Comparison of ENCODE assay signal across 1 cellular context in genomic region chr7:116265881-116266280, GRCh38.
A peak's percentile ranks its signal among the peaks of the same experiment; 100 is the strongest.
TF ChIP-seq lines count a peak whose summit lies in the region.

No MANE protein-coding gene starts in this region.

TF ChIP-seq in SK-N-SH, 30 proteins besides CTCF, POLR2A, EP300 and RAD21 (continued from another document):
- TF ChIP-seq ZBTB33 (IDR thresholded peaks at IDR 0.05; ENCODE audit: borderline replicate concordance, low read depth) (no peak), GABPA (IDR thresholded peaks at IDR 0.05; ENCODE audit: low read depth) (no peak), EZH2phosphoT487 (IDR thresholded peaks at IDR 0.05; ENCODE audit: borderline replicate concordance, low read depth) (no peak), RFX5 (IDR thresholded peaks at IDR 0.05; ENCODE audit: low read length) (no peak), ELF1 (IDR thresholded peaks at IDR 0.05) (no peak)
- TF ChIP-seq, protein P1, sequence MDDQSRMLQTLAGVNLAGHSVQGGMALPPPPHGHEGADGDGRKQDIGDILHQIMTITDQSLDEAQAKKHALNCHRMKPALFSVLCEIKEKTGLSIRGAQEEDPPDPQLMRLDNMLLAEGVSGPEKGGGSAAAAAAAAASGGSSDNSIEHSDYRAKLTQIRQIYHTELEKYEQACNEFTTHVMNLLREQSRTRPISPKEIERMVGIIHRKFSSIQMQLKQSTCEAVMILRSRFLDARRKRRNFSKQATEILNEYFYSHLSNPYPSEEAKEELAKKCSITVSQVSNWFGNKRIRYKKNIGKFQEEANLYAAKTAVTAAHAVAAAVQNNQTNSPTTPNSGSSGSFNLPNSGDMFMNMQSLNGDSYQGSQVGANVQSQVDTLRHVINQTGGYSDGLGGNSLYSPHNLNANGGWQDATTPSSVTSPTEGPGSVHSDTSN (IDR thresholded peaks at IDR 0.05): 0 out of 2 replicates have a peak, but pooled peaks have one; percentile 1
- TF ChIP-seq, protein P2, sequence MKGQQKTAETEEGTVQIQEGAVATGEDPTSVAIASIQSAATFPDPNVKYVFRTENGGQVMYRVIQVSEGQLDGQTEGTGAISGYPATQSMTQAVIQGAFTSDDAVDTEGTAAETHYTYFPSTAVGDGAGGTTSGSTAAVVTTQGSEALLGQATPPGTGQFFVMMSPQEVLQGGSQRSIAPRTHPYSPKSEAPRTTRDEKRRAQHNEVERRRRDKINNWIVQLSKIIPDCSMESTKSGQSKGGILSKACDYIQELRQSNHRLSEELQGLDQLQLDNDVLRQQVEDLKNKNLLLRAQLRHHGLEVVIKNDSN (IDR thresholded peaks at IDR 0.05; ENCODE audit: borderline replicate concordance, low read depth): no peak
